10 cellular contexts compared by ENCODE assay signal in genomic region chr11:18168372-18168771, GRCh38. TPM values are rescaled to one million over a fixed set of nuclear protein-coding genes. Genes with fewer than 3 reads are reported as not detected.
"Had no signal": no experiment of that assay in that cellular context is flagged by ENCODE, and none has a peak within 500 bp of the region (broad histone marks: within the 10 kb centered on the region; RNA-seq: fewer than 3 reads in every experiment).

No MANE protein-coding gene starts in this region.

- ATAC-seq: GM23338, HCT116, HepG2 had no signal

- H3K9me3 ChIP-seq: HAP-1 had no signal

- H3K4me3 ChIP-seq: GM23338, HAP-1 had no signal

- FAIRE-seq: HepG2 had no signal

- H3K4me1 ChIP-seq: HAP-1 had no signal

- H3K27ac ChIP-seq: HL-60 had no signal

- H3K36me3 ChIP-seq: HAP-1 had no signal

- H2AFZ ChIP-seq: GM23338 had no signal

- H3K4me2 ChIP-seq: GM23338 had no signal

- DNase-seq: H7, HFFc6, KBM-7 had no signal

RNA-seq across cellular contexts. Expression of gene MRGPRX4, which starts 4.3 kb away (rescaled TPM):
- total RNA-seq: GM23338, H4, H7, HFFc6 had no signal
- polyA plus RNA-seq: GM23338, IgD-negative memory B cell had no signal

RNA-seq across cellular contexts. Expression of gene MRGPRX3, which starts 36.0 kb away (rescaled TPM):
- total RNA-seq: GM23338, H4, H7, HepG2, HFFc6 had no signal
- polyA plus RNA-seq: GM23338, IgD-negative memory B cell had no signal
